In genomic region chr12:14958361-14959125, GRCh38 we compare ENCODE assay signal across 14 cellular contexts. TPM values are rescaled to one million over a fixed set of nuclear protein-coding genes. Genes with fewer than 3 reads are reported as not detected.
DNase-seq lines count a peak whose midpoint lies in the region; ATAC-seq and TF ChIP-seq lines count a peak whose summit lies in the region.
"Had no signal": no experiment of that assay in that cellular context is flagged by ENCODE, and none has a peak within 500 bp of the region (broad histone marks: within the 10 kb centered on the region; RNA-seq: fewer than 3 reads in every experiment).

No MANE protein-coding gene starts in this region.

- H3K9me3 Mint-ChIP-seq in activated CD4-positive, alpha-beta T cell treated with anti-CD3 and anti-CD28 coated beads, Interleukin-2, amount 10 ng/mL, durations not matched to agents 7 days and 5 days, result no peaks in the 10 kb centered on the region
- H3K9me3 Mint-ChIP-seq in activated B cell treated with CpG ODN at 0.5 μM for 24 hours, result no peaks in the 10 kb centered on the region

- H3K27ac Mint-ChIP-seq in activated CD4-positive, alpha-beta T cell treated with anti-CD3 and anti-CD28 coated beads, Interleukin-2, amount 10 ng/mL, durations not matched to agents 7 days and 5 days, result peak overlapping the region; percentile 99
- peak overlapping the region; percentile 98 for H3K27ac Mint-ChIP-seq in activated B cell treated with CpG ODN at 0.5 μM for 24 hours

- no peak for TF ChIP-seq CTCF in activated B cell treated with CpG ODN at 0.5 μM for 24 hours (IDR thresholded peaks at IDR 0.05)
- no peak for TF ChIP-seq CTCF in testis (IDR thresholded peaks at IDR 0.05)
- no peak for TF ChIP-seq CTCF in BE2C (IDR thresholded peaks at IDR 0.05; ENCODE audit: low read depth, low read length)

- intact Hi-C loops in activated B cell treated with CpG ODN at 0.5 μM for 24 hours (cut with micrococcal nuclease) (loop anchor here (5.0 to 10.0 kb wide), 3 partner anchors 564 to 764 kb away; no protein-coding TSS in a partner anchor), testis (cut with DNase I; ENCODE audit: low total_unique reads) (no loop called here)

- POLR2A ChIA-PET in activated CD4-positive, alpha-beta T cell treated with anti-CD3 and anti-CD28 coated beads, Interleukin-2, amount 10 ng/mL, durations not matched to agents 7 days and 5 days (lab: Charles Lee), result interaction anchor here (1.2 to 1.3 kb wide), 2 partner anchors 10 to 188 kb away, joined by 3 to 6 read pairs; a partner anchor contains a TSS
- POLR2A ChIA-PET in activated B cell treated with CpG ODN at 0.5 μM for 24 hours (lab: Charles Lee), result interaction anchor here (0.6 to 7.2 kb wide), 9 partner anchors 11 to 186 kb away, joined by 3 to 98 read pairs (median 10); partner anchors contain the start of genes C12orf60, ERP27 and WBP11

- 63 to 74% methylated on average over 11 of the region's 11 CpGs for WGBS in testis, 2 donors

- CTCF ChIA-PET in activated CD4-positive, alpha-beta T cell treated with anti-CD3 and anti-CD28 coated beads, Interleukin-2, amount 10 ng/mL, durations not matched to agents 7 days and 5 days (lab: Charles Lee), result interaction anchor here (1.3 to 1.8 kb wide), 4 partner anchors 10 to 263 kb away, joined by 3 to 4 read pairs (median 4); partner anchors contain the start of gene RERG
- CTCF ChIA-PET in activated B cell treated with CpG ODN at 0.5 μM for 24 hours (lab: Charles Lee), result interaction anchor here (1.3 to 1.8 kb wide), 2 partner anchors 20 to 37 kb away, joined by 5 to 6 read pairs; partner anchors contain the start of gene ERP27

- H3K4me1 Mint-ChIP-seq in activated CD4-positive, alpha-beta T cell treated with anti-CD3 and anti-CD28 coated beads, Interleukin-2, amount 10 ng/mL, durations not matched to agents 7 days and 5 days, result peaks cover 49% of the 10 kb centered on the region
- H3K4me1 Mint-ChIP-seq in activated B cell treated with CpG ODN at 0.5 μM for 24 hours, result peaks cover 86% of the 10 kb centered on the region

- H3K27me3 Mint-ChIP-seq in activated CD4-positive, alpha-beta T cell treated with anti-CD3 and anti-CD28 coated beads, Interleukin-2, amount 10 ng/mL, durations not matched to agents 7 days and 5 days, result no peaks in the 10 kb centered on the region
- H3K27me3 Mint-ChIP-seq in activated B cell treated with CpG ODN at 0.5 μM for 24 hours, result no peaks in the 10 kb centered on the region

- TF ChIP-seq POLR2A in testis (IDR thresholded peaks at IDR 0.05), result no peak

- H3K27ac ChIP-seq in layer of hippocampus (ENCODE audit: low read depth, low read length) (peak overlapping the region; percentile 16), testis (peak overlapping the region; percentile 15 to 82)
- H3K27ac ChIP-seq: cardiac muscle cell had no signal

- H3K4me1 ChIP-seq in testis, result no peaks in the 10 kb centered on the region
- H3K4me1 ChIP-seq in BE2C, result peaks cover 14% of the 10 kb centered on the region

- H3K36me3 ChIP-seq in testis (ENCODE audit: low read depth, missing control alignments), result no peaks in the 10 kb centered on the region
- H3K36me3 ChIP-seq in BE2C, result no peaks in the 10 kb centered on the region
- H3K36me3 ChIP-seq: cardiac muscle cell had no signal

- ATAC-seq in activated B cell treated with CpG ODN at 0.5 μM for 24 hours (ENCODE audit: low read depth) (no peak), GM21381 (IDR thresholded peaks at IDR 0.05; ENCODE audit: unreplicated experiment) (no peak)

- H3K27me3 ChIP-seq in layer of hippocampus (ENCODE audit: control insufficient read depth, insufficient read depth, low read length) (no peaks in the 10 kb centered on the region), testis (no peaks in the 10 kb centered on the region), BE2C (no peaks in the 10 kb centered on the region)
- H3K27me3 ChIP-seq: cardiac muscle cell had no signal

- H3K9me3 ChIP-seq in testis (no peaks in the 10 kb centered on the region), BE2C (no peaks in the 10 kb centered on the region)

- H3K36me3 Mint-ChIP-seq in activated CD4-positive, alpha-beta T cell treated with anti-CD3 and anti-CD28 coated beads, Interleukin-2, amount 10 ng/mL, durations not matched to agents 7 days and 5 days (ENCODE audit: low read depth), result peaks cover 70% of the 10 kb centered on the region
- peaks cover 48% of the 10 kb centered on the region for H3K36me3 Mint-ChIP-seq in activated B cell treated with CpG ODN at 0.5 μM for 24 hours (ENCODE audit: low read depth)

- no peak for DNase-seq in activated CD4-positive, alpha-beta T cell treated with anti-CD3 and anti-CD28 coated beads, Interleukin-2, amount 10 ng/mL, durations not matched to agents 7 days and 5 days
- no peak for DNase-seq in activated CD4-positive, alpha-beta T cell treated with anti-CD3 and anti-CD28 coated beads for 1 hour
- DNase-seq in activated B cell treated with CpG ODN at 0.5 μM for 24 hours (no peak), testis (no peak), Ammon's horn (ENCODE audit: low spot score) (no peak), BE2C (no peak)
- DNase-seq: H7 had no signal

- H3K4me3 Mint-ChIP-seq in activated CD4-positive, alpha-beta T cell treated with anti-CD3 and anti-CD28 coated beads, Interleukin-2, amount 10 ng/mL, durations not matched to agents 7 days and 5 days, result peak overlapping the region; percentile 98
- peak overlapping the region; percentile 96 for H3K4me3 Mint-ChIP-seq in activated B cell treated with CpG ODN at 0.5 μM for 24 hours

- H3K4me3 ChIP-seq in testis (no peak overlapping the region), BE2C (ENCODE audit: low read depth, low read length) (no peak overlapping the region)
- H3K4me3 ChIP-seq: cardiac muscle cell had no signal

RNA-seq across cellular contexts. Expression of gene ARHGDIB, which starts 2.9 kb away (rescaled TPM):
- 1,000 to 10,000 TPM; 1,588 to 1,891 TPM for total RNA-seq in activated CD4-positive, alpha-beta T cell treated with anti-CD3 and anti-CD28 coated beads, Interleukin-2, amount 10 ng/mL, durations not matched to agents 7 days and 5 days
- total RNA-seq in activated B cell treated with CpG ODN at 0.5 μM for 24 hours (680 and 738 TPM in 2 replicates), testis (10 to 100 TPM; 20.2 to 28.4 TPM)
- polyA plus RNA-seq in testis (ENCODE audit: insufficient read depth, low read depth, low replicate concordance), result 66.3 TPM
- 6.1 TPM for polyA plus RNA-seq in BE2C (2012; ENCODE audit: insufficient read depth, insufficient read length, low read depth)
- total RNA-seq: NCI-H460 had no signal

RNA-seq across cellular contexts. Expression of gene PDE6H, which starts 14.3 kb away (rescaled TPM):
- not detected for total RNA-seq in activated CD4-positive, alpha-beta T cell treated with anti-CD3 and anti-CD28 coated beads, Interleukin-2, amount 10 ng/mL, durations not matched to agents 7 days and 5 days
- not detected in 2 replicates for total RNA-seq in activated B cell treated with CpG ODN at 0.5 μM for 24 hours
- not detected for total RNA-seq in testis
- not detected for polyA plus RNA-seq in testis (ENCODE audit: insufficient read depth, low read depth, low replicate concordance)
- polyA plus RNA-seq in BE2C (2012; ENCODE audit: insufficient read depth, insufficient read length, low read depth), result not detected
- total RNA-seq: cardiac muscle cell, H7, HT1080, NCI-H460, renal cortical epithelial cell had no signal
- polyA plus RNA-seq: AG04450, cardiac muscle cell had no signal

RNA-seq across cellular contexts. Expression of gene ERP27, which starts 20.2 kb away (rescaled TPM):
- total RNA-seq in activated CD4-positive, alpha-beta T cell treated with anti-CD3 and anti-CD28 coated beads, Interleukin-2, amount 10 ng/mL, durations not matched to agents 7 days and 5 days, result 10 to 100 TPM in 1 of 2 experiments, 1 to 10 TPM in 1; 8.3 to 11.3 TPM
- 3.8 and 5.4 TPM in 2 replicates for total RNA-seq in activated B cell treated with CpG ODN at 0.5 μM for 24 hours
- total RNA-seq in testis, result under 1 TPM; 0.12 to 0.39 TPM
- 0.34 TPM for polyA plus RNA-seq in testis (ENCODE audit: insufficient read depth, low read depth, low replicate concordance)
- polyA plus RNA-seq in BE2C (2012; ENCODE audit: insufficient read depth, insufficient read length, low read depth), result not detected
- total RNA-seq: cardiac muscle cell, H7, NCI-H460 had no signal
- polyA plus RNA-seq: AG04450, cardiac muscle cell had no signal

Comparison
In these comparisons a context has a peak if more than half of its experiments do, and no peak if none do; other contexts are left out.
1. RNA of gene ARHGDIB, which starts 2.9 kb away (total RNA-seq): 1,588 to 1,891 TPM in activated CD4-positive, alpha-beta T cell treated with anti-CD3 and anti-CD28 coated beads, Interleukin-2, amount 10 ng/mL, durations not matched to agents 7 days and 5 days and 680 to 738 TPM in activated B cell treated with CpG ODN at 0.5 μM for 24 hours; 20.2 to 28.4 TPM in testis; every median in the first group is over 10 times any median in the second.